ENCODE assay signal across 15 cellular contexts in the genomic region with DNA sequence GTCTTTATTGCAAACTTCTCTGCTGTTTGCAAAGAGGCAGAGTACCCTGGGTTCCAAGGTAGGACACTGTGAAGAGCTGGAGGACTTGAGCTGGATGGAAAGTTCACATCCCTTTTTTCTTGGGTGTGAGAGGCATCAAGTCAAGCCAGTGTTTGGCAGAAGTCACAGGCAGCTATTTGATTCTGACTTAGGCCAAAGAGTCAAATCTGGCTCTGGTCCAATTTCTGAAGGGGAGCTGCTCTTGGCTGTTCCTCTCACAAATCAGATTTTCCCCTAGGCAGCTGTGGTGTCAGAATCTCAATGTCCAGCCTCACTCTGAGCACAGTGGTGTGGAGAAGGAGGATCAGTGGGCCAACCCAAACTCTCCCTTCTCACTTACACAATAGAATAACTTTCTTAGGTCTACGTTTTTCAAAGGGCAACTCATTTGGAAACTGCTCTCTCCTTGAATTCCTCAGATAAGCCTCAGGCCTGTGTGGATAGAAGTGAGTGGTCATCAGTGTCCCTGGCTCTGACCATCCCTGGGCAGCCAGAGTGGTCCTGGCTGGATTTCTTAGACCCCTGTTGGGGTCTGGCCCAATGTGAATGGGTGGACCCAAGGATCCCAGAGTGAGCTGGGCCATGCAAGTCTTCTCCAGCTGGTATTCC. TPM values are rescaled to one million over a fixed set of nuclear protein-coding genes. Genes with fewer than 3 reads are reported as not detected.
DNase-seq lines count a peak whose midpoint lies in the region; ATAC-seq and TF ChIP-seq lines count a peak whose summit lies in the region.
"Had no signal": no experiment of that assay in that cellular context is flagged by ENCODE, and none has a peak within 500 bp of the region (broad histone marks: within the 10 kb centered on the region; RNA-seq: fewer than 3 reads in every experiment).

No MANE protein-coding gene starts in this region.

- H3K27me3 Mint-ChIP-seq in chondrocyte (ENCODE audit: low read depth), result no peaks in the 10 kb centered on the region

- peaks cover 10% of the 10 kb centered on the region for H3K9me3 Mint-ChIP-seq in chondrocyte (ENCODE audit: low read depth)

- peak overlapping the region; percentile 91 for H3K27ac Mint-ChIP-seq in chondrocyte (ENCODE audit: unreplicated experiment)

- H3K4me1 ChIP-seq in lower lobe of right lung, result no peaks in the 10 kb centered on the region
- H3K4me1 ChIP-seq in aorta (ENCODE audit: control insufficient read depth in 1 of 2, insufficient read depth in 2 of 2, low read length in 2 of 2), result peaks cover 4 to 8% of the 10 kb centered on the region in 2 donors

- H3K27me3 ChIP-seq in lower lobe of right lung (ENCODE audit: low read depth), result no peaks in the 10 kb centered on the region
- H3K27me3 ChIP-seq in aorta (ENCODE audit: control insufficient read depth in 1 of 2, insufficient read depth in 2 of 2, low read length in 1 of 2), result no peaks in the 10 kb centered on the region
- H3K27me3 ChIP-seq: hepatocyte had no signal

- H3K36me3 Mint-ChIP-seq in chondrocyte (ENCODE audit: low read depth), result peaks cover 3% of the 10 kb centered on the region

- intact Hi-C loops in lower lobe of right lung (cut with DNase I) (no loop called here), aorta (cut with DNase I) (loop anchor here in 1 of 2 donors (1.0 kb wide), 1 partner anchor 18 kb away; a partner anchor contains a TSS)

- H3K4me1 Mint-ChIP-seq in chondrocyte (ENCODE audit: low read depth), result peaks cover 65% of the 10 kb centered on the region

- H3K27ac ChIP-seq in lower lobe of right lung, result peak overlapping the region; percentile 24
- H3K27ac ChIP-seq in aorta (ENCODE audit: low read depth in 1 of 2, low read length in 2 of 2), result peak overlapping the region; percentile 69 to 90
- H3K27ac ChIP-seq: hepatocyte had no signal

- no peak overlapping the region for H3K4me3 ChIP-seq in lower lobe of right lung
- no peak overlapping the region for H3K4me3 ChIP-seq in aorta (ENCODE audit: low read length in 2 of 2)
- H3K4me3 ChIP-seq: hepatocyte had no signal

- H3K9me3 ChIP-seq in lower lobe of right lung (peaks cover 5% of the 10 kb centered on the region), aorta (ENCODE audit: control insufficient read depth, low read length) (no peaks in the 10 kb centered on the region)

- DNase-seq in SHP77 (lab: John Stamatoyannopoulos, UW), result peak; percentile 37 to 46
- no peak for DNase-seq in SHP77 treated with DMSO at 0.1 percent for 48 hours (lab: John Stamatoyannopoulos, UW)
- no peak for DNase-seq in chondrocyte (ENCODE audit: low spot score)
- no peak for DNase-seq in lower lobe of right lung
- no peak for DNase-seq in aorta
- DNase-seq in stimulated activated CD4-positive, alpha-beta T cell treated with anti-CD3 and anti-CD28 coated beads, Interleukin-4, amount 100 ng/mL, for 1 hour, result no peak
- DNase-seq: ACHN; activated CD4-positive, CD25-positive, alpha-beta regulatory T cell; activated T-cell treated with anti-CD3 and anti-CD28 coated beads for 4 hours; Kasumi-1; NCI-H526; stimulated activated CD4-positive, alpha-beta T cell treated with anti-CD3 and anti-CD28 coated beads, Interleukin-12 subunit alpha, Interleukin-12 subunit beta, amount 100 ng/mL, for 4 hours had no signal

- 3 to 4% methylated on average over 1 of the region's 1 CpG for WGBS in aorta, 2 donors

- H3K36me3 ChIP-seq in lower lobe of right lung (no peaks in the 10 kb centered on the region), aorta (ENCODE audit: control insufficient read depth in 1 of 2, insufficient read depth in 2 of 2, low read length in 1 of 2) (no peaks in the 10 kb centered on the region)

- ATAC-seq in lower lobe of right lung, result peak; percentile 42 to 44
- ATAC-seq in aorta (ENCODE audit: low FRiP score), result peak; percentile 71
- ATAC-seq in GM21447 (IDR thresholded peaks at IDR 0.05; ENCODE audit: unreplicated experiment), result no peak
- ATAC-seq in GM21390 (IDR thresholded peaks at IDR 0.05; ENCODE audit: unreplicated experiment), result no peak

- no peak overlapping the region for H3K4me3 Mint-ChIP-seq in chondrocyte (ENCODE audit: unreplicated experiment)

- TF ChIP-seq CTCF in chondrocyte (IDR thresholded peaks at IDR 0.05), result no peak
- no peak for TF ChIP-seq CTCF in lower lobe of right lung (IDR thresholded peaks at IDR 0.05)

RNA-seq across cellular contexts. Expression of a gene that starts 18.2 kb away (rescaled TPM):
- 145 to 259 TPM (median 256 TPM) in 3 replicates for total RNA-seq in chondrocyte
- total RNA-seq in lower lobe of right lung, result 77.8 TPM
- 100 to 1,000 TPM in 1 of 2 donors, 10 to 100 TPM in 1; 82.1 to 118 TPM for total RNA-seq in aorta
- 10 to 100 TPM; 12.4 to 29.3 TPM for polyA plus RNA-seq in aorta

Comparison
In these comparisons a context has a peak if more than half of its experiments do, and no peak if none do; other contexts are left out.
1. DNase-seq: peak in SHP77 (2 of 2); none in SHP77 treated with DMSO at 0.1 percent for 48 hours (single experiment), chondrocyte (single experiment), lower lobe of right lung (single experiment), aorta (0 of 2) and stimulated activated CD4-positive, alpha-beta T cell treated with anti-CD3 and anti-CD28 coated beads, Interleukin-4, amount 100 ng/mL, for 1 hour (single experiment).
2. ATAC-seq: peak in lower lobe of right lung (2 of 2) and aorta (single experiment); none in GM21447 (single experiment) and GM21390 (single experiment).